In genomic region chr6:71040043-71040442, GRCh38 we compare ENCODE assay signal across 25 cellular contexts.
"Had no signal": no experiment of that assay in that cellular context is flagged by ENCODE, and none has a peak within 500 bp of the region (broad histone marks: within the 10 kb centered on the region; RNA-seq: fewer than 3 reads in every experiment).

No MANE protein-coding gene starts in this region.

- DNase-seq: activated CD4-positive, alpha-beta T cell treated with anti-CD3 and anti-CD28 coated beads, Interleukin-2, amount 50 U/mL, for 1 hour; activated CD4-positive, CD25-positive, alpha-beta regulatory T cell treated with anti-CD3 and anti-CD28 coated beads, Interleukin-2, amount 50 U/mL, for 72 hours; activated CD8-positive, alpha-beta T cell treated with anti-CD3 and anti-CD28 coated beads, Interleukin-2, amount 10 ng/mL, durations not matched to agents 7 days and 5 days; activated T-cell treated with anti-CD3 and anti-CD28 coated beads, Interleukin-2, amount 50 U/mL, for 24 hours; brain microvascular endothelial cell; central memory CD4-positive, alpha-beta T cell; effector memory CD4-positive, alpha-beta T cell; foreskin melanocyte; immature natural killer cell; kidney glomerular epithelial cell; left ventricle myocardium inferior; naive thymus-derived CD4-positive, alpha-beta T cell; right cardiac atrium; stimulated activated CD4-positive, alpha-beta T cell treated with anti-CD3 and anti-CD28 coated beads, Interleukin-4, amount 100 ng/mL, for 4 hours; trophoblast cell; uterus had no signal

- H3K27ac Mint-ChIP-seq: activated CD8-positive, alpha-beta T cell treated with anti-CD3 and anti-CD28 coated beads, Interleukin-2, amount 10 ng/mL, durations not matched to agents 7 days and 5 days; activated naive CD4-positive, alpha-beta T cell treated with anti-CD3 and anti-CD28 coated beads, Interleukin-2, amount 50 U/mL, for 72 hours; activated T-cell treated with anti-CD3 and anti-CD28 coated beads, Interleukin-2, amount 50 U/mL, for 24 hours; activated T-helper 17 cell treated with anti-CD3 and anti-CD28 coated beads, Interleukin-2, amount 50 U/mL, for 72 hours; immature natural killer cell; naive thymus-derived CD4-positive, alpha-beta T cell; stimulated activated naive CD8-positive, alpha-beta T cell treated with anti-CD3 and anti-CD28 coated beads, Interleukin-15, Interleukin-2, amounts not matched to agents 100 ng/mL and 50 ng/mL, for 24 hours; T-helper 2 cell treated with Interferon-gamma antibody and Interleukin-4, amounts not matched to agents 5 μg/mL and 100 μg/mL, for 36 hours had no signal

- H3K4me1 Mint-ChIP-seq: activated T-helper 17 cell treated with anti-CD3 and anti-CD28 coated beads, Interleukin-2, amount 50 U/mL, for 72 hours; immature natural killer cell; naive thymus-derived CD4-positive, alpha-beta T cell had no signal

- H3K4me3 Mint-ChIP-seq: activated CD8-positive, alpha-beta T cell treated with anti-CD3 and anti-CD28 coated beads, Interleukin-2, amount 10 ng/mL, durations not matched to agents 7 days and 5 days; activated T-cell treated with anti-CD3 and anti-CD28 coated beads, Interleukin-2, amount 50 U/mL, for 24 hours; activated T-helper 17 cell treated with anti-CD3 and anti-CD28 coated beads, Interleukin-2, amount 50 U/mL, for 72 hours; immature natural killer cell; naive thymus-derived CD4-positive, alpha-beta T cell; stimulated activated naive CD8-positive, alpha-beta T cell treated with anti-CD3 and anti-CD28 coated beads, Interleukin-15, Interleukin-2, amounts not matched to agents 100 ng/mL and 50 ng/mL, for 24 hours; T-helper 2 cell treated with Interferon-gamma antibody and Interleukin-4, amounts not matched to agents 5 μg/mL and 100 μg/mL, for 36 hours had no signal

- H3K36me3 Mint-ChIP-seq: activated naive CD4-positive, alpha-beta T cell treated with anti-CD3 and anti-CD28 coated beads, Interleukin-2, amount 50 U/mL, for 72 hours; immature natural killer cell; naive thymus-derived CD4-positive, alpha-beta T cell had no signal

- H3K9me3 Mint-ChIP-seq: activated T-cell treated with anti-CD3 and anti-CD28 coated beads, Interleukin-2, amount 50 U/mL, for 24 hours; activated T-helper 17 cell treated with anti-CD3 and anti-CD28 coated beads, Interleukin-2, amount 50 U/mL, for 72 hours; stimulated activated naive CD8-positive, alpha-beta T cell treated with anti-CD3 and anti-CD28 coated beads, Interleukin-15, Interleukin-2, amounts not matched to agents 100 ng/mL and 50 ng/mL, for 24 hours; T-helper 2 cell treated with Interferon-gamma antibody and Interleukin-4, amounts not matched to agents 5 μg/mL and 100 μg/mL, for 36 hours had no signal

- H3K27ac ChIP-seq: ascending aorta, brain microvascular endothelial cell, hepatocyte, left ventricle myocardium inferior, prostate gland, uterus, VCaP had no signal

- ATAC-seq: activated CD8-positive, alpha-beta T cell treated with anti-CD3 and anti-CD28 coated beads, Interleukin-2, amount 10 ng/mL, durations not matched to agents 7 days and 5 days; activated naive CD4-positive, alpha-beta T cell treated with anti-CD3 and anti-CD28 coated beads, Interleukin-2, amount 50 U/mL, for 72 hours; activated T-helper 17 cell treated with anti-CD3 and anti-CD28 coated beads, Interleukin-2, amount 50 U/mL, for 72 hours; esophagus mucosa; naive thymus-derived CD4-positive, alpha-beta T cell; right cardiac atrium had no signal
